ENCODE assay signal across 23 cellular contexts in genomic region chrX:50114113-50114512, GRCh38.
"Had no signal": no experiment of that assay in that cellular context is flagged by ENCODE, and none has a peak within 500 bp of the region (broad histone marks: within the 10 kb centered on the region; RNA-seq: fewer than 3 reads in every experiment).

No MANE protein-coding gene starts in this region.

- FAIRE-seq: kidney had no signal

- H3K36me3 Mint-ChIP-seq: activated naive CD4-positive, alpha-beta T cell treated with anti-CD3 and anti-CD28 coated beads, Interleukin-2, amount 10 ng/mL, durations not matched to agents 7 days and 5 days; brain had no signal

- H3K27ac ChIP-seq: dorsolateral prefrontal cortex, epithelial cell of prostate, lower lobe of right lung, right atrium auricular region, suprapubic skin, vagina had no signal

- H3K4me1 ChIP-seq: lower lobe of right lung, right atrium auricular region, suprapubic skin, vagina had no signal

- H3K36me3 ChIP-seq: lower lobe of right lung, right atrium auricular region, suprapubic skin, vagina had no signal

- ATAC-seq: activated naive CD8-positive, alpha-beta T cell treated with anti-CD3 and anti-CD28 coated beads, Interleukin-2, amount 50 U/mL, for 24 hours; lower lobe of right lung had no signal

- H3K4me3 ChIP-seq: dorsolateral prefrontal cortex, lower lobe of right lung, right atrium auricular region, suprapubic skin, vagina had no signal

- H3K4me3 Mint-ChIP-seq: activated CD4-positive, alpha-beta T cell treated with anti-CD3 and anti-CD28 coated beads, Interleukin-2, amount 10 ng/mL, durations not matched to agents 7 days and 5 days; activated naive CD4-positive, alpha-beta T cell treated with anti-CD3 and anti-CD28 coated beads, Interleukin-2, amount 10 ng/mL, durations not matched to agents 7 days and 5 days; activated naive CD8-positive, alpha-beta T cell treated with anti-CD3 and anti-CD28 coated beads, Interleukin-2, amount 50 U/mL, for 24 hours; brain; nephron progenitor cell; stimulated activated naive CD8-positive, alpha-beta T cell treated with anti-CD3 and anti-CD28 coated beads, Interleukin-15, Interleukin-2, amounts not matched to agents 100 ng/mL and 50 ng/mL, for 24 hours had no signal

- H3K27me3 ChIP-seq: right atrium auricular region, suprapubic skin, vagina had no signal

- H3K4me1 Mint-ChIP-seq: activated CD4-positive, alpha-beta T cell treated with anti-CD3 and anti-CD28 coated beads, Interleukin-2, amount 10 ng/mL, durations not matched to agents 7 days and 5 days; activated naive CD4-positive, alpha-beta T cell treated with anti-CD3 and anti-CD28 coated beads, Interleukin-2, amount 10 ng/mL, durations not matched to agents 7 days and 5 days; activated naive CD8-positive, alpha-beta T cell treated with anti-CD3 and anti-CD28 coated beads, Interleukin-2, amount 50 U/mL, for 24 hours; brain had no signal

- DNase-seq: activated CD4-positive, alpha-beta T cell treated with anti-CD3 and anti-CD28 coated beads, Interleukin-2, amount 10 ng/mL, durations not matched to agents 7 days and 5 days; activated CD8-positive, alpha-beta memory T cell treated with anti-CD3 and anti-CD28 coated beads, Interleukin-2, amount 50 U/mL, for 48 hours; activated effector memory CD4-positive, alpha-beta T cell treated with Interleukin-2 at 50 U/mL for 16 hours; activated naive CD4-positive, alpha-beta T cell treated with anti-CD3 and anti-CD28 coated beads, Interleukin-2, amount 10 ng/mL, durations not matched to agents 7 days and 5 days; activated naive CD8-positive, alpha-beta T cell treated with anti-CD3 and anti-CD28 coated beads, Interleukin-2, amount 50 U/mL, for 24 hours; activated T-cell treated with anti-CD3 and anti-CD28 coated beads, Interleukin-2, amount 50 U/mL, for 48 hours; anterior cingulate cortex; caudate nucleus; dorsolateral prefrontal cortex; foreskin fibroblast; hippocampal formation; kidney; lower lobe of right lung; nephron progenitor cell; nucleus accumbens; T1000; trophoblast cell had no signal

- H3K9me3 Mint-ChIP-seq: activated CD4-positive, alpha-beta T cell treated with anti-CD3 and anti-CD28 coated beads, Interleukin-2, amount 10 ng/mL, durations not matched to agents 7 days and 5 days; activated naive CD4-positive, alpha-beta T cell treated with anti-CD3 and anti-CD28 coated beads, Interleukin-2, amount 10 ng/mL, durations not matched to agents 7 days and 5 days; activated naive CD8-positive, alpha-beta T cell treated with anti-CD3 and anti-CD28 coated beads, Interleukin-2, amount 50 U/mL, for 24 hours; stimulated activated naive CD8-positive, alpha-beta T cell treated with anti-CD3 and anti-CD28 coated beads, Interleukin-15, Interleukin-2, amounts not matched to agents 100 ng/mL and 50 ng/mL, for 24 hours had no signal

- H3K9me3 ChIP-seq: lower lobe of right lung, right atrium auricular region, suprapubic skin, vagina had no signal

- H3K27me3 Mint-ChIP-seq: activated CD4-positive, alpha-beta T cell treated with anti-CD3 and anti-CD28 coated beads, Interleukin-2, amount 10 ng/mL, durations not matched to agents 7 days and 5 days; activated naive CD4-positive, alpha-beta T cell treated with anti-CD3 and anti-CD28 coated beads, Interleukin-2, amount 10 ng/mL, durations not matched to agents 7 days and 5 days; brain; stimulated activated naive CD8-positive, alpha-beta T cell treated with anti-CD3 and anti-CD28 coated beads, Interleukin-15, Interleukin-2, amounts not matched to agents 100 ng/mL and 50 ng/mL, for 24 hours had no signal

- H3K27ac Mint-ChIP-seq: activated CD4-positive, alpha-beta T cell treated with anti-CD3 and anti-CD28 coated beads, Interleukin-2, amount 10 ng/mL, durations not matched to agents 7 days and 5 days; activated naive CD4-positive, alpha-beta T cell treated with anti-CD3 and anti-CD28 coated beads, Interleukin-2, amount 10 ng/mL, durations not matched to agents 7 days and 5 days; activated naive CD8-positive, alpha-beta T cell treated with anti-CD3 and anti-CD28 coated beads, Interleukin-2, amount 50 U/mL, for 24 hours; nephron progenitor cell; stimulated activated naive CD8-positive, alpha-beta T cell treated with anti-CD3 and anti-CD28 coated beads, Interleukin-15, Interleukin-2, amounts not matched to agents 100 ng/mL and 50 ng/mL, for 24 hours had no signal
